8 cellular contexts compared by ENCODE assay signal in genomic region chrX:16484338-16484737, GRCh38.
DNase-seq lines count a peak whose midpoint lies in the region; ATAC-seq, FAIRE-seq and TF ChIP-seq lines count a peak whose summit lies in the region.

No MANE protein-coding gene starts in this region.

- FAIRE-seq in kidney (lab: Jason Lieb, UNC) = no peak

- DNase-seq in A172 (ENCODE audit: low spot score) = peak; percentile 95
- peak; percentile 51 for DNase-seq in HS-27A (ENCODE audit: low read depth)
- DNase-seq in activated T-cell treated with anti-CD3 and anti-CD28 coated beads for 4 hours = peak; percentile 1
- peak; percentile 96 for DNase-seq in iris pigment epithelial cell (ENCODE audit: low read depth)
- DNase-seq in endothelial cell (ENCODE audit: low spot score) = no peak
- no peak for DNase-seq in kidney

- no peaks in the 10 kb centered on the region for H3K36me3 ChIP-seq in kidney (ENCODE audit: control insufficient read depth in 1 of 2, insufficient read depth in 2 of 2, low read length in 2 of 2)

- intact Hi-C loops in kidney (cut with DNase I) = no loop called here

- TF ChIP-seq CTCF in endothelial cell (IDR thresholded peaks at IDR 0.05; ENCODE audit: unreplicated experiment) = no peak
- no peak for TF ChIP-seq CTCF in kidney (IDR thresholded peaks at IDR 0.05; ENCODE audit: borderline replicate concordance, extremely low read depth, insufficient read depth)

- H3K4me1 Mint-ChIP-seq in endothelial cell (ENCODE audit: unreplicated experiment) = peaks cover 14% of the 10 kb centered on the region

- no peak overlapping the region for H3K27ac ChIP-seq in kidney (ENCODE audit: low read depth in 2 of 2, low read length in 2 of 2)

- H3K4me1 ChIP-seq in kidney (ENCODE audit: control insufficient read depth in 1 of 2, insufficient read depth in 1 of 2, low read depth in 1 of 2, low read length in 2 of 2) = no peaks in the 10 kb centered on the region

- no peak overlapping the region for H3K9ac ChIP-seq in kidney (ENCODE audit: low read length in 2 of 2)

- H3K27me3 Mint-ChIP-seq in endothelial cell (ENCODE audit: unreplicated experiment) = no peaks in the 10 kb centered on the region

- no peak overlapping the region for H3K27ac Mint-ChIP-seq in endothelial cell (ENCODE audit: unreplicated experiment)

- H3K9me3 Mint-ChIP-seq in endothelial cell (ENCODE audit: unreplicated experiment) = no peaks in the 10 kb centered on the region

- H3K4me3 ChIP-seq in kidney (ENCODE audit: low read length in 2 of 2) = no peak overlapping the region

- no peaks in the 10 kb centered on the region for H3K36me3 Mint-ChIP-seq in endothelial cell (ENCODE audit: low read depth, unreplicated experiment)

- H3K9me3 ChIP-seq in kidney (ENCODE audit: control insufficient read depth in 1 of 2, low read length in 2 of 2) = no peaks in the 10 kb centered on the region

- H3K4me3 Mint-ChIP-seq in endothelial cell (ENCODE audit: unreplicated experiment) = no peak overlapping the region

- ATAC-seq in HG03439 (IDR thresholded peaks at IDR 0.05; ENCODE audit: unreplicated experiment) (no peak), HG02588 (IDR thresholded peaks at IDR 0.05; ENCODE audit: unreplicated experiment) (no peak)

Comparison
In these comparisons a context has a peak if more than half of its experiments do, and no peak if none do; other contexts are left out.
1. DNase-seq: peak in A172 (single experiment), HS-27A (single experiment), activated T-cell treated with anti-CD3 and anti-CD28 coated beads for 4 hours (single experiment) and iris pigment epithelial cell (single experiment); none in endothelial cell (single experiment) and kidney (single experiment).